1 cellular context compared by ENCODE assay signal in genomic region chr14:42428996-42429395, GRCh38.
TF ChIP-seq lines count a peak whose summit lies in the region.

No MANE protein-coding gene starts in this region.

TF ChIP-seq in GM12878, 131 proteins besides CTCF, POLR2A, EP300 and RAD21 (continued from another document and continues in another):
- TF ChIP-seq USF2 (IDR thresholded peaks at IDR 0.05; ENCODE audit: borderline replicate concordance, low read depth, low read length) (no peak), ZNF24 (IDR thresholded peaks at IDR 0.05) (0 out of 2 replicates have a peak, but pooled peaks have one; percentile 28), WRNIP1 (IDR thresholded peaks at IDR 0.05; ENCODE audit: borderline replicate concordance, low read depth, low read length) (no peak), MTA2 (IDR thresholded peaks at IDR 0.05; ENCODE audit: low read depth) (peak; percentile 90), ZNF384 (IDR thresholded peaks at IDR 0.05; ENCODE audit: borderline replicate concordance, low read depth, low read length) (no peak), ZNF274 (IDR thresholded peaks at IDR 0.05; ENCODE audit: insufficient read depth, insufficient read length) (no peak), RB1 (IDR thresholded peaks at IDR 0.05; ENCODE audit: borderline replicate concordance) (no peak), RBBP5 (conservative IDR thresholded peaks at IDR 0.05) (no peak), SMARCA5 (IDR thresholded peaks at IDR 0.05) (no peak), ZBTB33 (IDR thresholded peaks at IDR 0.05) (no peak), SUPT20H (IDR thresholded peaks at IDR 0.05; ENCODE audit: borderline replicate concordance, control insufficient read depth, low read depth, low read length) (no peak), ATF3 (IDR thresholded peaks at IDR 0.05; ENCODE audit: borderline replicate concordance, extremely low read depth, low read depth, low read length) (no peak), SPI1 (IDR thresholded peaks at IDR 0.05; ENCODE audit: borderline replicate concordance, insufficient read depth, low read depth, low read length) (no peak), ATF7 (IDR thresholded peaks at IDR 0.05; ENCODE audit: low read depth) (peak; percentile 55; the same call in 1 of the 2 replicates), STAT1 (conservative IDR thresholded peaks at IDR 0.05) (no peak), CBX3 (IDR thresholded peaks at IDR 0.05; ENCODE audit: borderline replicate concordance, low read depth) (no peak), CHD1 (IDR thresholded peaks at IDR 0.05; ENCODE audit: low read depth, low read length) (no peak), TARDBP (IDR thresholded peaks at IDR 0.05; ENCODE audit: borderline replicate concordance) (no peak), USF1 (IDR thresholded peaks at IDR 0.05; ENCODE audit: borderline replicate concordance, extremely low read length, insufficient read depth, low read depth, low read length) (no peak), BCL11A (IDR thresholded peaks at IDR 0.05; ENCODE audit: low read depth, low read length) (peak; percentile 94), SMC3 (IDR thresholded peaks at IDR 0.05; ENCODE audit: borderline replicate concordance, low read length) (no peak), E4F1 (IDR thresholded peaks at IDR 0.05; ENCODE audit: borderline replicate concordance, partially characterized antibody) (no peak), POLR2AphosphoS5 (IDR thresholded peaks at IDR 0.05; ENCODE audit: low read length) (no peak), SREBF1 (IDR thresholded peaks at IDR 0.05; ENCODE audit: low read length) (peak; percentile 87), SMAD1 (IDR thresholded peaks at IDR 0.05; ENCODE audit: low read depth, partially characterized antibody) (no peak), BHLHE40 (IDR thresholded peaks at IDR 0.05; ENCODE audit: borderline replicate concordance in 1 of 2, low read depth in 2 of 2, low read length in 1 of 2) (peak; percentile 18 to 43; a peak in 1 of 4 replicates), CBX5 (IDR thresholded peaks at IDR 0.05; ENCODE audit: low read depth) (no peak), RCOR1 (conservative IDR thresholded peaks at IDR 0.05; ENCODE audit: low read depth, low read length) (0 out of 2 replicates have a peak, but pooled peaks have one; percentile 71), PAX5 (IDR thresholded peaks at IDR 0.05; ENCODE audit: borderline replicate concordance, low read depth, low read length) (peak; percentile 85), ZBTB4 (CRISPR knock-in tag; IDR thresholded peaks at IDR 0.05) (no peak), POU2F2 (IDR thresholded peaks at IDR 0.05; ENCODE audit: borderline replicate concordance, low read depth, low read length) (peak; percentile 90; the same call in 2 of the 3 replicates), SMAD5 (IDR thresholded peaks at IDR 0.05; ENCODE audit: low read depth) (no peak), EGR1 (IDR thresholded peaks at IDR 0.05; ENCODE audit: borderline replicate concordance in 1 of 2, low read depth in 2 of 2, low read length in 2 of 2) (peak in 1 of 2 experiments; percentile 27; a peak in 1 of 3 replicates), ZNF217 (IDR thresholded peaks at IDR 0.05) (peak; percentile 98), SUZ12 (IDR thresholded peaks at IDR 0.05; ENCODE audit: unreplicated experiment) (no peak), SKIL (IDR thresholded peaks at IDR 0.05; ENCODE audit: low read depth, poor library complexity, severe bottlenecking) (no peak), JUNB (IDR thresholded peaks at IDR 0.05) (no peak), REST (IDR thresholded peaks at IDR 0.05; ENCODE audit: low read depth, low read length) (no peak), ZNF687 (IDR thresholded peaks at IDR 0.05) (no peak), CHD4 (IDR thresholded peaks at IDR 0.05) (no peak), STAT3 (IDR thresholded peaks at IDR 0.05; ENCODE audit: low read depth, low read length) (no peak), EED (IDR thresholded peaks at IDR 0.05; ENCODE audit: low read depth) (no peak), KLF5 (IDR thresholded peaks at IDR 0.05; ENCODE audit: partially characterized antibody) (no peak), NR2C1 (IDR thresholded peaks at IDR 0.05) (no peak), ZNF207 (IDR thresholded peaks at IDR 0.05; ENCODE audit: borderline replicate concordance) (no peak), BRCA1 (IDR thresholded peaks at IDR 0.05; ENCODE audit: low read depth, low read length) (no peak)
